ENCODE assay signal across 26 cellular contexts in the genomic region with DNA sequence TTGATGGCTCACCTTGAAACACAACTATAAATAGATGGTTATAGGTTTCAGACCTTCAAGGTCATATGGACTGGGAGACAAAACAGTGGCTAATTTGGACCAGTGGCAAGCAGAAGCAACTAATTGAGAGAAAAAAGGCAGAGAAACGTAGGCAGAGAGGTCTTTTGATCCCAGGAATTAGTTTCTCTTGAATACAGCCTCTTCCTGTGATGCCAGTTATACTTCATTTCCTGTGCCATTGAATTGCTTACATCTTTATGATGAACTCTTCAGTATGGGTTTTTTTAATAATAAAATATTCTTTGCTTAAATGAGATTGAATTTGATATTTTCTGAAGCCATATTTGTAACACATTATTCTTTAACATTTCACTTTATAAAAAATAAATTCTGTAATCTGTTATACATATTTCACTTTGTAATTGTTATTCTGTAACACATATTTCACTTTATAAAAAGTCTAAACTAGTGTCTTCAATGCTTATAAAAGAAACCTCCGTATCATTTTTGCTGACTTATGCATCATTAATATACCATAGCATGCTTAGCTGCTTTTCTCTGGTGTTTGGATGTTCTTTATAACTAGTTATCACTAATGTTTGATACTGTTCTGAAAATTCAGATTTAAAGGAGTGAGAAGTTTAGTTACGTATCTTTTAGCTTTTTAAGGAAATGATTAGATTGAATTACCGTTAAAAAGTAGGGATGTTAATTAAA. TPM values are rescaled to one million over a fixed set of nuclear protein-coding genes. Genes with fewer than 3 reads are reported as not detected.
DNase-seq lines count a peak whose midpoint lies in the region; ATAC-seq, FAIRE-seq and TF ChIP-seq lines count a peak whose summit lies in the region.
"Had no signal": no experiment of that assay in that cellular context is flagged by ENCODE, and none has a peak within 500 bp of the region (broad histone marks: within the 10 kb centered on the region; RNA-seq: fewer than 3 reads in every experiment).

No MANE protein-coding gene starts in this region.

- H3K36me3 Mint-ChIP-seq in activated naive CD8-positive, alpha-beta T cell, result no peaks in the 10 kb centered on the region
- H3K36me3 Mint-ChIP-seq in activated naive CD8-positive, alpha-beta T cell treated with anti-CD3 and anti-CD28 coated beads, Interleukin-2, amount 50 U/mL, for 24 hours (ENCODE audit: low read depth), result peaks cover 4% of the 10 kb centered on the region
- no peaks in the 10 kb centered on the region for H3K36me3 Mint-ChIP-seq in type B pancreatic cell
- H3K36me3 Mint-ChIP-seq: activated CD8-positive, alpha-beta memory T cell treated with anti-CD3 and anti-CD28 coated beads, Interleukin-2, amount 10 ng/mL, durations not matched to agents 7 days and 5 days had no signal

- H3K4me3 Mint-ChIP-seq in activated naive CD8-positive, alpha-beta T cell, result peak overlapping the region; percentile 56
- no peak overlapping the region for H3K4me3 Mint-ChIP-seq in activated naive CD8-positive, alpha-beta T cell treated with anti-CD3 and anti-CD28 coated beads, Interleukin-2, amount 50 U/mL, for 24 hours
- no peak overlapping the region for H3K4me3 Mint-ChIP-seq in type B pancreatic cell
- H3K4me3 Mint-ChIP-seq: activated CD8-positive, alpha-beta memory T cell treated with anti-CD3 and anti-CD28 coated beads, Interleukin-2, amount 10 ng/mL, durations not matched to agents 7 days and 5 days had no signal

- H4K20me1 ChIP-seq in endothelial cell of umbilical vein (replicated peaks; ENCODE audit: control insufficient read depth, extremely low read depth, insufficient read depth, low read length) (peaks cover 35% of the 10 kb centered on the region), smooth muscle cell (ENCODE audit: low read depth) (peaks cover 100% of the 10 kb centered on the region)

- no peaks in the 10 kb centered on the region for H3K27me3 ChIP-seq in endothelial cell of umbilical vein (ENCODE audit: control insufficient read depth in 2 of 2, insufficient read depth in 2 of 2, low read length in 2 of 2)
- no peaks in the 10 kb centered on the region for H3K27me3 ChIP-seq in smooth muscle cell (ENCODE audit: low read depth)
- H3K27me3 ChIP-seq: dorsolateral prefrontal cortex had no signal

- POLR2A ChIA-PET in endothelial cell of umbilical vein (lab: Charles Lee), result no interaction called here

- H3K27ac ChIP-seq in endothelial cell of umbilical vein (ENCODE audit: insufficient read depth, low read depth, low read length), result no peak overlapping the region
- H3K27ac ChIP-seq in smooth muscle cell (ENCODE audit: low read depth), result peak overlapping the region; percentile 20
- H3K27ac ChIP-seq: parathyroid adenoma had no signal

- no peak for FAIRE-seq in endothelial cell of umbilical vein (lab: Jason Lieb, UNC)

- peak overlapping the region; percentile 25 for H3K27ac Mint-ChIP-seq in activated naive CD8-positive, alpha-beta T cell
- no peak overlapping the region for H3K27ac Mint-ChIP-seq in activated naive CD8-positive, alpha-beta T cell treated with anti-CD3 and anti-CD28 coated beads, Interleukin-2, amount 50 U/mL, for 24 hours
- H3K27ac Mint-ChIP-seq in type B pancreatic cell, result no peak overlapping the region
- H3K27ac Mint-ChIP-seq: activated CD8-positive, alpha-beta memory T cell treated with anti-CD3 and anti-CD28 coated beads, Interleukin-2, amount 10 ng/mL, durations not matched to agents 7 days and 5 days had no signal

- H3K4me1 Mint-ChIP-seq in activated naive CD8-positive, alpha-beta T cell (ENCODE audit: low read depth), result peaks cover 54% of the 10 kb centered on the region
- H3K4me1 Mint-ChIP-seq in activated naive CD8-positive, alpha-beta T cell treated with anti-CD3 and anti-CD28 coated beads, Interleukin-2, amount 50 U/mL, for 24 hours, result peaks cover 54% of the 10 kb centered on the region
- H3K4me1 Mint-ChIP-seq in type B pancreatic cell (ENCODE audit: unreplicated experiment), result peaks cover 31% of the 10 kb centered on the region

- peaks cover 35% of the 10 kb centered on the region for H3K4me1 ChIP-seq in endothelial cell of umbilical vein (ENCODE audit: control insufficient read depth, extremely low read depth, insufficient read depth, low read length)
- H3K4me1 ChIP-seq in smooth muscle cell (ENCODE audit: low read depth), result peaks cover 65% of the 10 kb centered on the region

- no peak for DNase-seq in activated naive CD8-positive, alpha-beta T cell treated with anti-CD3 and anti-CD28 coated beads, Interleukin-2, amount 50 U/mL, for 24 hours
- DNase-seq in NCI-H69 (lab: John Stamatoyannopoulos, UW) (peak; percentile 35), endothelial cell of umbilical vein (ENCODE audit: low read depth, low spot score) (no peak), smooth muscle cell (lab: John Stamatoyannopoulos, UW; ENCODE audit: unreplicated experiment) (no peak), KBM-7 (no peak), type B pancreatic cell (ENCODE audit: extremely low spot score, unreplicated experiment) (no peak), Kasumi-1 (lab: John Stamatoyannopoulos, UW) (no peak)
- DNase-seq: activated CD4-positive, CD25-positive, alpha-beta regulatory T cell treated with anti-CD3 and anti-CD28 coated beads, Interleukin-2, amount 50 U/mL, for 72 hours; activated CD8-positive, alpha-beta memory T cell treated with anti-CD3 and anti-CD28 coated beads, Interleukin-2, amount 10 ng/mL, durations not matched to agents 7 days and 5 days; activated effector memory CD4-positive, alpha-beta T cell treated with Interleukin-2 at 50 U/mL for 16 hours; caudate nucleus; DMS79; dorsolateral prefrontal cortex; foreskin melanocyte; H7; Karpas-422; NCI-H1092; NCI-H2081; NCI-H446; stimulated activated CD4-positive, alpha-beta T cell treated with anti-CD3 and anti-CD28 coated beads, Interleukin-2, amount 100 ng/mL, for 24 hours; stimulated activated naive CD4-positive, alpha-beta T cell had no signal

- no peak for TF ChIP-seq POLR2A in endothelial cell of umbilical vein (IDR thresholded peaks at IDR 0.05; ENCODE audit: low read depth, low read length)

- in situ Hi-C loops in KBM-7 (cut with MboI; ENCODE audit: low pct_unique_long_range_greater_than_20kb, low sequenced_read_pairs), result no loop called here

- H3K36me3 ChIP-seq in endothelial cell of umbilical vein (ENCODE audit: control insufficient read depth in 2 of 2, extremely low read depth in 1 of 2, insufficient read depth in 2 of 2, low read length in 2 of 2) (no peaks in the 10 kb centered on the region), smooth muscle cell (ENCODE audit: low read depth) (no peaks in the 10 kb centered on the region)

- no TSS peak for BruUV-seq in endothelial cell of umbilical vein (replicated peaks; lab: Mats Ljungman, UMichigan)

- CTCF ChIA-PET in endothelial cell of umbilical vein (lab: Charles Lee), result interaction anchor here (1.6 kb wide), 1 partner anchor 91 kb away, joined by 3 read pairs; no protein-coding TSS in a partner anchor

- H3K9me1 ChIP-seq in endothelial cell of umbilical vein (replicated peaks; ENCODE audit: control insufficient read depth, extremely low read depth, insufficient read depth, low read length), result no peaks in the 10 kb centered on the region

- WGBS in smooth muscle cell (ENCODE audit: low lambda C conversion rate), result 79% methylated on average over 4 of the region's 4 CpGs

- H3K79me2 ChIP-seq in endothelial cell of umbilical vein (ENCODE audit: control insufficient read depth, insufficient read depth, low read length) (peaks cover 100% of the 10 kb centered on the region), smooth muscle cell (ENCODE audit: low read depth) (peaks cover 100% of the 10 kb centered on the region)

- intact Hi-C loops in endothelial cell of umbilical vein (cut with micrococcal nuclease), result no loop called here

- H2AFZ ChIP-seq in endothelial cell of umbilical vein (ENCODE audit: low read depth, low read length) (no peak overlapping the region), smooth muscle cell (ENCODE audit: low read depth) (no peak overlapping the region)
- H2AFZ ChIP-seq: parathyroid adenoma had no signal

- no peaks in the 10 kb centered on the region for H3K9me3 ChIP-seq in endothelial cell of umbilical vein (replicated peaks; ENCODE audit: control insufficient read depth, insufficient read depth, low read length)
- H3K9me3 ChIP-seq in smooth muscle cell (replicated peaks; ENCODE audit: low read depth), result no peaks in the 10 kb centered on the region

- peaks cover 9% of the 10 kb centered on the region for H3F3A ChIP-seq in smooth muscle cell (ENCODE audit: low read depth)

- H3K9ac ChIP-seq in endothelial cell of umbilical vein (replicated peaks; ENCODE audit: extremely low read depth, insufficient read depth, low read length) (no peak overlapping the region), smooth muscle cell (ENCODE audit: low read depth) (peak overlapping the region; percentile 20)
- H3K9ac ChIP-seq: parathyroid adenoma had no signal

- dilution Hi-C loops in endothelial cell of umbilical vein (cut with MboI; ENCODE audit: extremely low pct_ligation_motif_present, low sequenced_read_pairs), result no loop called here

- TF ChIP-seq CTCF in endothelial cell of umbilical vein (IDR thresholded peaks at IDR 0.05; ENCODE audit: extremely low read depth in 1 of 2, insufficient read depth in 1 of 2, low read depth in 1 of 2, low read length in 2 of 2) (no peak), smooth muscle cell (IDR thresholded peaks at IDR 0.05; ENCODE audit: borderline replicate concordance, insufficient read depth, poor library complexity, severe bottlenecking) (no peak), type B pancreatic cell (conservative IDR thresholded peaks at IDR 0.05) (no peak)

- no peaks in the 10 kb centered on the region for H3K27me3 Mint-ChIP-seq in activated naive CD8-positive, alpha-beta T cell
- H3K27me3 Mint-ChIP-seq in activated naive CD8-positive, alpha-beta T cell treated with anti-CD3 and anti-CD28 coated beads, Interleukin-2, amount 50 U/mL, for 24 hours, result no peaks in the 10 kb centered on the region
- H3K27me3 Mint-ChIP-seq in type B pancreatic cell, result no peaks in the 10 kb centered on the region
- H3K27me3 Mint-ChIP-seq: activated CD8-positive, alpha-beta memory T cell treated with anti-CD3 and anti-CD28 coated beads, Interleukin-2, amount 10 ng/mL, durations not matched to agents 7 days and 5 days had no signal

- H3K4me3 ChIP-seq in endothelial cell of umbilical vein (replicated peaks in 1 of 3; ENCODE audit: insufficient read depth in 1 of 3, low read depth in 1 of 3, low read length in 3 of 3) (no peak overlapping the region), smooth muscle cell (no peak overlapping the region)
- H3K4me3 ChIP-seq: dorsolateral prefrontal cortex had no signal

- ATAC-seq in activated naive CD8-positive, alpha-beta T cell treated with anti-CD3 and anti-CD28 coated beads, Interleukin-2, amount 50 U/mL, for 24 hours, result no peak
- ATAC-seq: activated CD8-positive, alpha-beta memory T cell treated with anti-CD3 and anti-CD28 coated beads, Interleukin-2, amount 10 ng/mL, durations not matched to agents 7 days and 5 days; SK-N-SH treated with all-trans-retinoic acid at 6 μM for 48 hours had no signal

- H3K4me2 ChIP-seq in endothelial cell of umbilical vein (ENCODE audit: insufficient read depth, low read length), result peak overlapping the region; percentile 12
- H3K4me2 ChIP-seq in smooth muscle cell, result peak overlapping the region; percentile 25

- no peaks in the 10 kb centered on the region for H3K9me3 Mint-ChIP-seq in activated naive CD8-positive, alpha-beta T cell (ENCODE audit: low read depth)
- H3K9me3 Mint-ChIP-seq in activated naive CD8-positive, alpha-beta T cell treated with anti-CD3 and anti-CD28 coated beads, Interleukin-2, amount 50 U/mL, for 24 hours, result no peaks in the 10 kb centered on the region
- H3K9me3 Mint-ChIP-seq in type B pancreatic cell, result no peaks in the 10 kb centered on the region

RNA-seq across cellular contexts. Expression of a gene that starts 8.9 kb away (rescaled TPM):
- total RNA-seq in endothelial cell of umbilical vein, result 163 TPM in 2 replicates
- 83.4 and 105 TPM in 2 replicates for polyA plus RNA-seq in endothelial cell of umbilical vein
- polyA plus RNA-seq in endothelial cell of umbilical vein (2011; cell fraction: cytosol; rRNA removed), result 210 and 227 TPM in 2 replicates
- 108 and 160 TPM in 2 replicates for polyA plus RNA-seq in endothelial cell of umbilical vein (2011; cell fraction: nucleus; rRNA removed)
- 114 and 176 TPM in 2 replicates for polyA plus RNA-seq in endothelial cell of umbilical vein (2012)
- polyA minus RNA-seq in endothelial cell of umbilical vein, result 99.5 and 102 TPM in 2 replicates
- 183 TPM for polyA minus RNA-seq in endothelial cell of umbilical vein (2011; cell fraction: cytosol; rRNA and poly(A)+ RNA removed)
- polyA minus RNA-seq in endothelial cell of umbilical vein (2011; cell fraction: nucleus; rRNA and poly(A)+ RNA removed), result 105 and 121 TPM in 2 replicates
- 350 and 386 TPM in 2 replicates for total RNA-seq in smooth muscle cell
- polyA plus RNA-seq in smooth muscle cell, result 315 and 334 TPM in 2 replicates
- total RNA-seq in type B pancreatic cell (ENCODE audit: low replicate concordance), result 132 and 147 TPM in 2 replicates

RNA-seq across cellular contexts. Expression of a gene that starts 37.0 kb away (rescaled TPM):
- total RNA-seq in endothelial cell of umbilical vein (not detected in 2 replicates), smooth muscle cell (0.58 and 0.94 TPM in 2 replicates), type B pancreatic cell (ENCODE audit: low replicate concordance) (not detected in 2 replicates)
- polyA plus RNA-seq in endothelial cell of umbilical vein (0.12 TPM in 1 of 2 replicates, not detected in the other), smooth muscle cell (1.1 TPM in 1 of 2 replicates, not detected in the other)
- polyA plus RNA-seq in endothelial cell of umbilical vein (2011; cell fraction: cytosol; rRNA removed), result 0.06 and 0.23 TPM in 2 replicates
- polyA plus RNA-seq in endothelial cell of umbilical vein (2011; cell fraction: nucleus; rRNA removed), result 0.06 TPM in 1 of 2 replicates, not detected in the other
- 0.08 TPM in 1 of 2 replicates, not detected in the other for polyA plus RNA-seq in endothelial cell of umbilical vein (2012)
- not detected in 2 replicates for polyA minus RNA-seq in endothelial cell of umbilical vein
- polyA minus RNA-seq in endothelial cell of umbilical vein (2011; cell fraction: cytosol; rRNA and poly(A)+ RNA removed), result not detected
- not detected in 2 replicates for polyA minus RNA-seq in endothelial cell of umbilical vein (2011; cell fraction: nucleus; rRNA and poly(A)+ RNA removed)
- total RNA-seq: activated CD8-positive, alpha-beta memory T cell treated with anti-CD3 and anti-CD28 coated beads, Interleukin-2, amount 10 ng/mL, durations not matched to agents 7 days and 5 days; epithelial cell of proximal tubule; H7; kidney epithelial cell had no signal
